8 cellular contexts compared by ENCODE assay signal in genomic region chr3:9179826-9180763, GRCh38.
DNase-seq lines count a peak whose midpoint lies in the region; ATAC-seq and TF ChIP-seq lines count a peak whose summit lies in the region.

No MANE protein-coding gene starts in this region.

- H3K4me1 ChIP-seq in skeletal muscle tissue (ENCODE audit: control insufficient read depth in 3 of 3, insufficient read depth in 3 of 3, low read length in 3 of 3) (peaks cover 10 to 15% (median 13%) of the 10 kb centered on the region in 3 donors), uterus (no peaks in the 10 kb centered on the region)

- DNase-seq in activated CD4-positive, alpha-beta T cell treated with anti-CD3 and anti-CD28 coated beads, Interleukin-2, amount 10 ng/mL, durations not matched to agents 24 days and 14 days = peak; percentile 75
- no peak for DNase-seq in activated CD4-positive, alpha-beta T cell treated with anti-CD3 and anti-CD28 coated beads, Interleukin-2, amount 50 U/mL, for 1 hour
- peak; percentile 29 for DNase-seq in activated CD4-positive, alpha-beta memory T cell treated with anti-CD3 and anti-CD28 coated beads, Interleukin-2, amount 10 ng/mL, durations not matched to agents 7 days and 5 days
- DNase-seq in progenitor cell of endocrine pancreas (ENCODE audit: low spot score, unreplicated experiment) (no peak), OCI-M2 (lab: John Stamatoyannopoulos, UW; ENCODE audit: unreplicated experiment) (no peak), uterus (no peak)

- H3K27ac ChIP-seq in skeletal muscle tissue (ENCODE audit: low read depth, low read length) = peak overlapping the region; percentile 9
- no peak overlapping the region for H3K27ac ChIP-seq in uterus

- H3K36me3 ChIP-seq in skeletal muscle tissue (ENCODE audit: control insufficient read depth in 3 of 3, insufficient read depth in 3 of 3, low read length in 3 of 3) = no peaks in the 10 kb centered on the region
- no peaks in the 10 kb centered on the region for H3K36me3 ChIP-seq in uterus

- no peaks in the 10 kb centered on the region for H3K9me3 ChIP-seq in skeletal muscle tissue (ENCODE audit: control insufficient read depth in 3 of 3, low read length in 3 of 3)
- H3K9me3 ChIP-seq in uterus = no peaks in the 10 kb centered on the region

- H3K4me3 Mint-ChIP-seq in activated CD4-positive, alpha-beta T cell treated with anti-CD3 and anti-CD28 coated beads, Interleukin-2, amount 10 ng/mL, durations not matched to agents 24 days and 14 days = peak overlapping the region; percentile 76
- H3K4me3 Mint-ChIP-seq in activated CD4-positive, alpha-beta memory T cell treated with anti-CD3 and anti-CD28 coated beads, Interleukin-2, amount 10 ng/mL, durations not matched to agents 7 days and 5 days = peak overlapping the region; percentile 16
- no peak overlapping the region for H3K4me3 Mint-ChIP-seq in progenitor cell of endocrine pancreas (ENCODE audit: low read depth)

- no peaks in the 10 kb centered on the region for H3K36me3 Mint-ChIP-seq in activated CD4-positive, alpha-beta T cell treated with anti-CD3 and anti-CD28 coated beads, Interleukin-2, amount 10 ng/mL, durations not matched to agents 24 days and 14 days (ENCODE audit: low read depth)
- peaks cover 3% of the 10 kb centered on the region for H3K36me3 Mint-ChIP-seq in activated CD4-positive, alpha-beta memory T cell treated with anti-CD3 and anti-CD28 coated beads, Interleukin-2, amount 10 ng/mL, durations not matched to agents 7 days and 5 days (ENCODE audit: low read depth)
- H3K36me3 Mint-ChIP-seq in progenitor cell of endocrine pancreas (ENCODE audit: insufficient read depth) = no peaks in the 10 kb centered on the region

- no peak for TF ChIP-seq POLR2A in uterus (IDR thresholded peaks at IDR 0.05)

- POLR2A ChIA-PET in activated CD4-positive, alpha-beta memory T cell treated with anti-CD3 and anti-CD28 coated beads, Interleukin-2, amount 10 ng/mL, durations not matched to agents 7 days and 5 days (lab: Charles Lee) = interaction anchor here (1.2 kb wide), 1 partner anchor 9 kb away, joined by 4 read pairs; no protein-coding TSS in a partner anchor

- TF ChIP-seq CTCF in progenitor cell of endocrine pancreas (IDR thresholded peaks at IDR 0.05; ENCODE audit: unreplicated experiment) (no peak), uterus (IDR thresholded peaks at IDR 0.05) (no peak)

- peaks cover 36% of the 10 kb centered on the region for H3K4me1 Mint-ChIP-seq in activated CD4-positive, alpha-beta T cell treated with anti-CD3 and anti-CD28 coated beads, Interleukin-2, amount 10 ng/mL, durations not matched to agents 24 days and 14 days
- H3K4me1 Mint-ChIP-seq in activated CD4-positive, alpha-beta memory T cell treated with anti-CD3 and anti-CD28 coated beads, Interleukin-2, amount 10 ng/mL, durations not matched to agents 7 days and 5 days = peaks cover 43% of the 10 kb centered on the region
- peaks cover 18% of the 10 kb centered on the region for H3K4me1 Mint-ChIP-seq in progenitor cell of endocrine pancreas (ENCODE audit: low read depth)

- peak overlapping the region; percentile 85 for H3K27ac Mint-ChIP-seq in activated CD4-positive, alpha-beta T cell treated with anti-CD3 and anti-CD28 coated beads, Interleukin-2, amount 10 ng/mL, durations not matched to agents 24 days and 14 days
- peak overlapping the region; percentile 71 for H3K27ac Mint-ChIP-seq in activated CD4-positive, alpha-beta memory T cell treated with anti-CD3 and anti-CD28 coated beads, Interleukin-2, amount 10 ng/mL, durations not matched to agents 7 days and 5 days
- no peak overlapping the region for H3K27ac Mint-ChIP-seq in progenitor cell of endocrine pancreas

- H3K4me3 ChIP-seq in skeletal muscle tissue (ENCODE audit: low read length in 3 of 3) (no peak overlapping the region), uterus (no peak overlapping the region)

- intact Hi-C loops in activated CD4-positive, alpha-beta T cell treated with anti-CD3 and anti-CD28 coated beads, Interleukin-2, amount 10 ng/mL, durations not matched to agents 24 days and 14 days (cut with micrococcal nuclease) = loop anchor here (1.0 to 5.0 kb wide), 3 partner anchors 10 to 67 kb away; partner anchors contain the start of gene SRGAP3
- intact Hi-C loops in uterus (cut with DNase I; ENCODE audit: low total_unique reads) = no loop called here

- no peak overlapping the region for H3K9ac ChIP-seq in skeletal muscle tissue (ENCODE audit: low read depth in 1 of 3, low read length in 3 of 3)

- no peaks in the 10 kb centered on the region for H3K9me3 Mint-ChIP-seq in activated CD4-positive, alpha-beta T cell treated with anti-CD3 and anti-CD28 coated beads, Interleukin-2, amount 10 ng/mL, durations not matched to agents 24 days and 14 days
- no peaks in the 10 kb centered on the region for H3K9me3 Mint-ChIP-seq in activated CD4-positive, alpha-beta memory T cell treated with anti-CD3 and anti-CD28 coated beads, Interleukin-2, amount 10 ng/mL, durations not matched to agents 7 days and 5 days
- H3K9me3 Mint-ChIP-seq in progenitor cell of endocrine pancreas (ENCODE audit: low read depth) = no peaks in the 10 kb centered on the region

- CTCF ChIA-PET in activated CD4-positive, alpha-beta memory T cell treated with anti-CD3 and anti-CD28 coated beads, Interleukin-2, amount 10 ng/mL, durations not matched to agents 7 days and 5 days (lab: Charles Lee) = no interaction called here

- ATAC-seq in HG02798 (IDR thresholded peaks at IDR 0.05; ENCODE audit: poor library complexity, unreplicated experiment) = peak; percentile 62

- H3K27me3 ChIP-seq in skeletal muscle tissue (ENCODE audit: control insufficient read depth in 3 of 3, insufficient read depth in 3 of 3, low read length in 3 of 3) (no peaks in the 10 kb centered on the region), uterus (no peaks in the 10 kb centered on the region)

- peaks cover 8% of the 10 kb centered on the region for H3K27me3 Mint-ChIP-seq in activated CD4-positive, alpha-beta T cell treated with anti-CD3 and anti-CD28 coated beads, Interleukin-2, amount 10 ng/mL, durations not matched to agents 24 days and 14 days
- peaks cover 2% of the 10 kb centered on the region for H3K27me3 Mint-ChIP-seq in activated CD4-positive, alpha-beta memory T cell treated with anti-CD3 and anti-CD28 coated beads, Interleukin-2, amount 10 ng/mL, durations not matched to agents 7 days and 5 days
- no peaks in the 10 kb centered on the region for H3K27me3 Mint-ChIP-seq in progenitor cell of endocrine pancreas

Comparison
In these comparisons a context has a peak if more than half of its experiments do, and no peak if none do; other contexts are left out.
1. DNase-seq: peak in activated CD4-positive, alpha-beta T cell treated with anti-CD3 and anti-CD28 coated beads, Interleukin-2, amount 10 ng/mL, durations not matched to agents 24 days and 14 days (single experiment) and activated CD4-positive, alpha-beta memory T cell treated with anti-CD3 and anti-CD28 coated beads, Interleukin-2, amount 10 ng/mL, durations not matched to agents 7 days and 5 days (single experiment); none in activated CD4-positive, alpha-beta T cell treated with anti-CD3 and anti-CD28 coated beads, Interleukin-2, amount 50 U/mL, for 1 hour (single experiment), progenitor cell of endocrine pancreas (single experiment), OCI-M2 (single experiment) and uterus (0 of 2).